Comparison of ENCODE assay signal across 8 cellular contexts in genomic region chr11:18588297-18589252, GRCh38.
DNase-seq lines count a peak whose midpoint lies in the region; ATAC-seq and TF ChIP-seq lines count a peak whose summit lies in the region.

Gene UEVLD, minus strand, starts transcription at chr11:18588734. Its CDS starts 80 bp downstream, at chr11:18588654.

- H3K27me3 ChIP-seq in layer of hippocampus (ENCODE audit: control insufficient read depth, insufficient read depth, low read length): no peaks in the 10 kb centered on the region

- H3K27ac ChIP-seq in 22Rv1 (peak within 1 kb of the TSS; percentile 62), layer of hippocampus (ENCODE audit: low read depth, low read length) (peak within 1 kb of the TSS; percentile 46)

- no peak for TF ChIP-seq CTCF in 22Rv1 (IDR thresholded peaks at IDR 0.05)

- DNase-seq in NCI-H2227 treated with DMSO at 0.1 percent for 48 hours (lab: John Stamatoyannopoulos, UW) (peak; percentile 69), cortex of kidney (lab: John Stamatoyannopoulos, UW) (peak; percentile 52)
- peak; percentile 48 to 57 for DNase-seq in activated CD4-positive, alpha-beta T cell treated with anti-CD3 and anti-CD28 coated beads for 4 hours
- DNase-seq in stimulated activated CD4-positive, alpha-beta T cell treated with anti-CD3 and anti-CD28 coated beads, Interleukin-1b, Interleukin-23, amount 100 ng/mL, for 1 hour (ENCODE audit: low read depth in 2 of 2): peak; percentile 22 to 43

- ATAC-seq in GM18498 (IDR thresholded peaks at IDR 0.05; ENCODE audit: unreplicated experiment) (peak; percentile 69), HG02973 (IDR thresholded peaks at IDR 0.05; ENCODE audit: unreplicated experiment) (peak; percentile 66)

Comparison
In these comparisons a context has a peak if more than half of its experiments do, and no peak if none do; other contexts are left out.
1. Peak in every context shown above with its lines: DNase-seq, ATAC-seq and H3K27ac ChIP-seq.